Comparison of ENCODE assay signal across 16 cellular contexts in the genomic region with DNA sequence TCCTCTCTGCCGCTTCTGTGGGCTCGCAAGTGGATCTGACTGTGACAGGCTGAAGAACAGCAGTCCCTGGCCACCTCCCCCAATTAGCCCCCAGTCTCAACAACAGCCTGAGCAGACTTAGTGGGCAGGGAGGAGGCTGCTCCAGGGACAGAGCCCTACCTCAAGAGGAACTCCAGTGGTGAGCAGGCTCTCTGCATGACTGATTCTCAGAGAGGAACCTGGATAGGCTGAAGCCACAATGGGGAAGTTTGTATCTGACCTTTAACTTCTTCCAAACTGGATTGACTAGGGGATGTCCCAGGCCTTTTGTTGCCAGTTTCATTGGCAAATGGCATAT.
DNase-seq lines count a peak whose midpoint lies in the region; ATAC-seq, FAIRE-seq and TF ChIP-seq lines count a peak whose summit lies in the region.
"Had no signal": no experiment of that assay in that cellular context is flagged by ENCODE, and none has a peak within 500 bp of the region (broad histone marks: within the 10 kb centered on the region; RNA-seq: fewer than 3 reads in every experiment).

No MANE protein-coding gene starts in this region.

- H3K14ac ChIP-seq in mesenchymal stem cell (ENCODE audit: low read length in 2 of 2): no peak overlapping the region

- H3K79me1 ChIP-seq in mesenchymal stem cell (replicated peaks; ENCODE audit: low read length, poor library complexity, severe bottlenecking): peaks cover 13% of the 10 kb centered on the region

- WGBS in mesenchymal stem cell: 77% methylated on average over 2 of the region's 2 CpGs
- WGBS in prostate gland: 98% methylated on average over 2 of the region's 2 CpGs

- no peak overlapping the region for H2BK12ac ChIP-seq in mesenchymal stem cell (ENCODE audit: low read length in 2 of 2)

- H3K4ac ChIP-seq in mesenchymal stem cell (ENCODE audit: low read depth in 1 of 2, low read length in 2 of 2): no peak overlapping the region

- peak; percentile 79 for FAIRE-seq in RCC 7860 (lab: Jason Lieb, UNC)
- FAIRE-seq: GM12892, GM19239, pancreas had no signal

- TF ChIP-seq CTCF in left ventricle myocardium inferior (IDR thresholded peaks at IDR 0.05; ENCODE audit: borderline replicate concordance) (no peak), prostate gland (IDR thresholded peaks at IDR 0.05) (no peak)

- ATAC-seq in left ventricle myocardium superior: peak; percentile 44
- ATAC-seq in HG03342 (IDR thresholded peaks at IDR 0.05; ENCODE audit: unreplicated experiment): no peak
- ATAC-seq: activated naive CD8-positive, alpha-beta T cell treated with anti-CD3 and anti-CD28 coated beads, Interleukin-2, amount 50 U/mL, for 24 hours had no signal

- no peak overlapping the region for H2AK5ac ChIP-seq in mesenchymal stem cell (ENCODE audit: low read length, severe bottlenecking)

- H4K91ac ChIP-seq in mesenchymal stem cell (ENCODE audit: low read length): no peak overlapping the region

- H3K36me3 ChIP-seq in left ventricle myocardium inferior: no peaks in the 10 kb centered on the region
- peaks cover 0 to 70% of the 10 kb centered on the region in 2 experiments for H3K36me3 ChIP-seq in mesenchymal stem cell (ENCODE audit: control insufficient read depth in 1 of 2, insufficient read depth in 2 of 2, low read depth in 1 of 2, low read length in 2 of 2)
- no peaks in the 10 kb centered on the region for H3K36me3 ChIP-seq in prostate gland
- H3K36me3 ChIP-seq: esophagus squamous epithelium, pancreas had no signal

- H3K9me3 ChIP-seq in left ventricle myocardium inferior (replicated peaks) (peaks cover 35% of the 10 kb centered on the region), mesenchymal stem cell (ENCODE audit: control insufficient read depth, low read length) (peaks cover 34% of the 10 kb centered on the region), prostate gland (no peaks in the 10 kb centered on the region)
- H3K9me3 ChIP-seq: pancreas had no signal

- no peak overlapping the region for H3K23ac ChIP-seq in mesenchymal stem cell (ENCODE audit: low read length in 2 of 2)

- no peak overlapping the region for H3K4me2 ChIP-seq in mesenchymal stem cell (ENCODE audit: low read length, poor library complexity, severe bottlenecking)

- H3K4me3 ChIP-seq in left ventricle myocardium inferior (no peak overlapping the region), mesenchymal stem cell (ENCODE audit: insufficient read depth in 1 of 2, low read depth in 1 of 2, low read length in 2 of 2) (no peak overlapping the region), prostate gland (no peak overlapping the region)
- H3K4me3 ChIP-seq: esophagus squamous epithelium, pancreas had no signal

- H4K8ac ChIP-seq in mesenchymal stem cell (ENCODE audit: low read length): no peak overlapping the region

- H2AFZ ChIP-seq in mesenchymal stem cell (ENCODE audit: low read depth, low read length): no peak overlapping the region

- no peak overlapping the region for H2BK120ac ChIP-seq in mesenchymal stem cell (ENCODE audit: low read depth, low read length)

- no peak overlapping the region for H2BK5ac ChIP-seq in mesenchymal stem cell (ENCODE audit: low read depth, low read length, poor library complexity, severe bottlenecking)

- H3K27me3 ChIP-seq in left ventricle myocardium inferior (ENCODE audit: low read depth) (no peaks in the 10 kb centered on the region), mesenchymal stem cell (ENCODE audit: control insufficient read depth in 1 of 2, insufficient read depth in 1 of 2, low read length in 2 of 2) (no peaks in the 10 kb centered on the region), prostate gland (replicated peaks; ENCODE audit: insufficient read depth) (no peaks in the 10 kb centered on the region)

- H2BK15ac ChIP-seq in mesenchymal stem cell (ENCODE audit: low read depth, poor library complexity, severe bottlenecking): no peak overlapping the region

- no peak for TF ChIP-seq POLR2A in prostate gland (IDR thresholded peaks at IDR 0.05)

- H3K9ac ChIP-seq in mesenchymal stem cell (ENCODE audit: low read length): no peak overlapping the region

- H3K4me1 ChIP-seq in left ventricle myocardium inferior: peaks cover 21% of the 10 kb centered on the region
- H3K4me1 ChIP-seq in mesenchymal stem cell (ENCODE audit: control insufficient read depth, insufficient read depth, low read depth, low read length): peaks cover 9% of the 10 kb centered on the region
- H3K4me1 ChIP-seq in prostate gland (replicated peaks): no peaks in the 10 kb centered on the region
- H3K4me1 ChIP-seq: pancreas had no signal

- intact Hi-C loops in left ventricle myocardium superior (cut with micrococcal nuclease): no loop called here
- intact Hi-C loops in left ventricle myocardium inferior (cut with micrococcal nuclease): no loop called here
- intact Hi-C loops in prostate gland (cut with DNase I): no loop called here

- no peak overlapping the region for H3K18ac ChIP-seq in mesenchymal stem cell (ENCODE audit: low read depth in 1 of 2, low read length in 2 of 2)

- no peak overlapping the region for H3K27ac ChIP-seq in left ventricle myocardium inferior (replicated peaks)
- no peak overlapping the region for H3K27ac ChIP-seq in mesenchymal stem cell (ENCODE audit: low read length, poor library complexity, severe bottlenecking)
- H3K27ac ChIP-seq in prostate gland: no peak overlapping the region
- H3K27ac ChIP-seq: esophagus squamous epithelium, pancreas had no signal

- no peak for DNase-seq in left ventricle myocardium superior
- DNase-seq in left ventricle myocardium inferior: no peak
- peak; percentile 55 for DNase-seq in RCC 7860 (ENCODE audit: low spot score)
- DNase-seq in islet precursor cell: peak; percentile 45
- no peak for DNase-seq in mesenchymal stem cell
- DNase-seq in prostate gland (ENCODE audit: low spot score): no peak
- DNase-seq in NCI-H526 treated with DMSO at 0.1 percent for 48 hours (lab: John Stamatoyannopoulos, UW): no peak
- DNase-seq: activated naive CD8-positive, alpha-beta T cell treated with anti-CD3 and anti-CD28 coated beads, Interleukin-2, amount 50 U/mL, for 24 hours; activated T-cell treated with anti-CD3 and anti-CD28 coated beads, Interleukin-2, amount 50 U/mL, for 1 hour; DMS79; esophagus squamous epithelium; NCI-H510A; pancreas had no signal

Comparison
In these comparisons a context has a peak if more than half of its experiments do, and no peak if none do; other contexts are left out.
1. DNase-seq: peak in RCC 7860 (single experiment) and islet precursor cell (single experiment); none in left ventricle myocardium superior (single experiment), left ventricle myocardium inferior (single experiment), mesenchymal stem cell (single experiment), prostate gland (single experiment) and NCI-H526 treated with DMSO at 0.1 percent for 48 hours (single experiment).